In genomic region chr13:60679131-60679530, GRCh38 we compare ENCODE assay signal across 27 cellular contexts.
"Had no signal": no experiment of that assay in that cellular context is flagged by ENCODE, and none has a peak within 500 bp of the region (broad histone marks: within the 10 kb centered on the region; RNA-seq: fewer than 3 reads in every experiment).

No MANE protein-coding gene starts in this region.

- H3K4me3 ChIP-seq: ascending aorta, PC-9, SK-N-MC had no signal

- DNase-seq: activated CD4-positive, alpha-beta T cell treated with anti-CD3 and anti-CD28 coated beads for 36 hours; activated CD4-positive, alpha-beta T cell treated with anti-CD3 and anti-CD28 coated beads, Interleukin-2, amount 10 ng/mL, durations not matched to agents 7 days and 5 days; activated CD4-positive, alpha-beta T cell treated with anti-CD3 and anti-CD28 coated beads, Interleukin-2, amount 50 U/mL, for 48 hours; activated CD8-positive, alpha-beta T cell treated with anti-CD3 and anti-CD28 coated beads, Interleukin-2, amount 10 ng/mL, durations not matched to agents 7 days and 5 days; activated gamma-delta T cell; activated naive CD4-positive, alpha-beta T cell treated with Interleukin-2 at 50 U/mL for 16 hours; activated naive CD8-positive, alpha-beta T cell treated with anti-CD3 and anti-CD28 coated beads, Interleukin-2, amount 10 ng/mL, durations not matched to agents 7 days and 5 days; activated T-cell treated with anti-CD3 and anti-CD28 coated beads, Interleukin-2, amount 50 U/mL, for 24 hours; amygdala; NCI-H1048; NCI-H1105 treated with DMSO at 0.1 percent for 48 hours; NCI-H1436; NCI-H1694; NCI-H1930; NCI-H2081 treated with DMSO at 0.1 percent for 48 hours; NCI-H345; NCI-H510A; NCI-H526; NCI-H748 treated with DMSO at 0.1 percent for 48 hours; NK-92 treated with Interleukin-12 subunit alpha and Interleukin-12 subunit beta, amount 100 ng/mL, for 24 hours; PC-9; Right ventricle myocardium superior; T1000 had no signal

- H3K27ac ChIP-seq: ascending aorta, PC-9, RWPE1, SK-N-MC had no signal

- H3K4me1 ChIP-seq: ascending aorta had no signal

- ATAC-seq: activated CD4-positive, alpha-beta T cell treated with anti-CD3 and anti-CD28 coated beads for 36 hours; activated CD4-positive, CD25-positive, alpha-beta regulatory T cell treated with anti-CD3 and anti-CD28 coated beads, Interleukin-2, amount 50 U/mL, for 24 hours; activated CD8-positive, alpha-beta T cell treated with anti-CD3 and anti-CD28 coated beads, Interleukin-2, amount 10 ng/mL, durations not matched to agents 7 days and 5 days had no signal

- H3K27me3 ChIP-seq: ascending aorta had no signal

- H3K9me3 ChIP-seq: ascending aorta had no signal

- H3K36me3 ChIP-seq: ascending aorta had no signal
